Comparison of ENCODE assay signal across 29 cellular contexts in the genomic region with DNA sequence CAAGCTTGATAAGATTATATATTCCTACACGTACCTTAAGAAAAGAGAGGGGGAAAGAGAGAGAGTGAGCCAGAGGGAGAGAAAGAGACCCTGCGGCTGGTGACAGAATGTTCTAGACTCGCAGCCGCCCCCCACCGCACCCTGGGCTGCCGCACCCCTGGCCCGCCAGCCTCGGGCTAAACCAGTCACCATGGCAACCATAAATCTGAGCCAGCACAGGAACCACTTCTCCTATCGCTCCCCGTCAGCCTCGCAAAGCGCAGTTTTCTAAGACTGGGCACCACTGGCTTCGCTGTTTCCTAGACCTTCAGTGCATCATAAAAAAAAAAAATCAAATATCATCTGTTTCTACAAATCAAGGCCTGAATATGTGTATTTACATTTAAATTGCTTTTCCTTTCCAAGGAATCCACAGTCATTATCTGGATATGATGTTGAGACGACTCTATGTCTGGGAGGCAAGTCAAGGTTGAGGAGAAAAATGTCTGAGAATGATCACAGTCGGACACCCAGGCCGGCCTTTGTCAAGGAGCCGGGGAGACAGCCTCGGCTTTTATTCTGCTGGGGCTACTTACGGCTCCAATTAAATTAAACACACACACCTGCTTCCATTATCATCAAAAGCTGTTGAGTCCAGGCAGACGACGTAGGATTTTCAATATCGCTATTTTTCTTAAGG.
A peak's percentile ranks its signal among the peaks of the same experiment; 100 is the strongest.
DNase-seq lines count a peak whose midpoint lies in the region; ATAC-seq and TF ChIP-seq lines count a peak whose summit lies in the region.
"Had no signal": no experiment of that assay in that cellular context is flagged by ENCODE, and none has a peak within 500 bp of the region (broad histone marks: within the 10 kb centered on the region; RNA-seq: fewer than 3 reads in every experiment).

No MANE protein-coding gene starts in this region.

- ATAC-seq in HG02678 (IDR thresholded peaks at IDR 0.05; ENCODE audit: unreplicated experiment), result no peak
- ATAC-seq: activated CD4-positive, alpha-beta T cell treated with anti-CD3 and anti-CD28 coated beads for 36 hours; esophagus mucosa; heart left ventricle; psoas muscle had no signal

- DNase-seq in H7 (peak; percentile 64), NCI-H1436 treated with DMSO at 0.1 percent for 48 hours (lab: John Stamatoyannopoulos, UW) (peak; percentile 26), NCI-H69 (lab: John Stamatoyannopoulos, UW) (peak; percentile 88), caudate nucleus (lab: John Stamatoyannopoulos, UW) (peak in 6 of 61 donors; percentile 18 to 56 (median 32)), mucosa of gallbladder (ENCODE audit: low spot score) (no peak), SJCRH30 (no peak), GM20000 (ENCODE audit: low spot score) (no peak)
- DNase-seq: activated CD4-positive, alpha-beta T cell treated with anti-CD3 and anti-CD28 coated beads for 36 hours; activated CD8-positive, alpha-beta memory T cell treated with anti-CD3 and anti-CD28 coated beads for 24 hours; activated effector memory CD4-positive, alpha-beta T cell treated with anti-CD3 and anti-CD28 coated beads, Interleukin-2, amount 50 U/mL, for 16 hours; activated naive CD8-positive, alpha-beta T cell treated with anti-CD3 and anti-CD28 coated beads, Interleukin-2, amount 10 ng/mL, durations not matched to agents 7 days and 5 days; activated T-cell treated with anti-CD3 and anti-CD28 coated beads, Interleukin-2, amount 50 U/mL, for 1 hour; central memory CD4-positive, alpha-beta T cell; heart left ventricle; KBM-7; left ventricle myocardium inferior; mesendoderm; NCI-H226; psoas muscle; sigmoid colon; stimulated activated CD4-positive, alpha-beta T cell treated with anti-CD3 and anti-CD28 coated beads, Interleukin-12 subunit alpha, Interleukin-12 subunit beta, amount 100 ng/mL, for 4 hours; stimulated activated CD4-positive, alpha-beta T cell treated with anti-CD3 and anti-CD28 coated beads, Interleukin-4, amount 100 ng/mL, for 1 hour; T1000; tibial artery had no signal

- no peaks in the 10 kb centered on the region for H3K36me3 ChIP-seq in H7 (replicated peaks; ENCODE audit: control insufficient read depth, insufficient read depth, low read length)
- H3K36me3 ChIP-seq in SJCRH30, result no peaks in the 10 kb centered on the region
- H3K36me3 ChIP-seq: ascending aorta, heart left ventricle, left ventricle myocardium inferior, sigmoid colon, SJSA1, tibial artery had no signal

- TF ChIP-seq CTCF in GM20000 (IDR thresholded peaks at IDR 0.05; ENCODE audit: extremely low read depth, missing control alignments), result no peak

- H3K27me3 ChIP-seq in H7 (ENCODE audit: control insufficient read depth, insufficient read depth, low read length) (no peaks in the 10 kb centered on the region), SJCRH30 (peaks cover 3% of the 10 kb centered on the region; the same call in 1 of the 2 replicates)
- H3K27me3 ChIP-seq: ascending aorta, SJSA1 had no signal

- H3K27ac ChIP-seq in caudate nucleus (ENCODE audit: low read depth, low read length) (peak overlapping the region; percentile 68), SJCRH30 (no peak overlapping the region)
- H3K27ac ChIP-seq: ascending aorta, heart left ventricle, left ventricle myocardium inferior, psoas muscle, sigmoid colon, SJSA1, tibial artery, VCaP had no signal

- H3K4me3 ChIP-seq in H7 (ENCODE audit: insufficient read depth, low read depth, low read length), result no peak overlapping the region
- no peak overlapping the region for H3K4me3 ChIP-seq in SJCRH30
- H3K4me3 ChIP-seq: ascending aorta, heart left ventricle, left ventricle myocardium inferior, psoas muscle, sigmoid colon, SJSA1, tibial artery had no signal

- H3K9me3 ChIP-seq in SJCRH30 (replicated peaks), result no peaks in the 10 kb centered on the region
- H3K9me3 ChIP-seq: ascending aorta, heart left ventricle, left ventricle myocardium inferior, psoas muscle, sigmoid colon, SJSA1 had no signal

- no peaks in the 10 kb centered on the region for H3K4me1 ChIP-seq in SJCRH30
- H3K4me1 ChIP-seq: ascending aorta, heart left ventricle, left ventricle myocardium inferior, psoas muscle, sigmoid colon, SJSA1, tibial artery had no signal

Comparison
In these comparisons a context has a peak if more than half of its experiments do, and no peak if none do; other contexts are left out.
1. DNase-seq: peak in H7 (single experiment), NCI-H1436 treated with DMSO at 0.1 percent for 48 hours (single experiment) and NCI-H69 (single experiment); none in mucosa of gallbladder (single experiment), SJCRH30 (0 of 2) and GM20000 (single experiment).